1 cellular context compared by ENCODE assay signal in the genomic region with DNA sequence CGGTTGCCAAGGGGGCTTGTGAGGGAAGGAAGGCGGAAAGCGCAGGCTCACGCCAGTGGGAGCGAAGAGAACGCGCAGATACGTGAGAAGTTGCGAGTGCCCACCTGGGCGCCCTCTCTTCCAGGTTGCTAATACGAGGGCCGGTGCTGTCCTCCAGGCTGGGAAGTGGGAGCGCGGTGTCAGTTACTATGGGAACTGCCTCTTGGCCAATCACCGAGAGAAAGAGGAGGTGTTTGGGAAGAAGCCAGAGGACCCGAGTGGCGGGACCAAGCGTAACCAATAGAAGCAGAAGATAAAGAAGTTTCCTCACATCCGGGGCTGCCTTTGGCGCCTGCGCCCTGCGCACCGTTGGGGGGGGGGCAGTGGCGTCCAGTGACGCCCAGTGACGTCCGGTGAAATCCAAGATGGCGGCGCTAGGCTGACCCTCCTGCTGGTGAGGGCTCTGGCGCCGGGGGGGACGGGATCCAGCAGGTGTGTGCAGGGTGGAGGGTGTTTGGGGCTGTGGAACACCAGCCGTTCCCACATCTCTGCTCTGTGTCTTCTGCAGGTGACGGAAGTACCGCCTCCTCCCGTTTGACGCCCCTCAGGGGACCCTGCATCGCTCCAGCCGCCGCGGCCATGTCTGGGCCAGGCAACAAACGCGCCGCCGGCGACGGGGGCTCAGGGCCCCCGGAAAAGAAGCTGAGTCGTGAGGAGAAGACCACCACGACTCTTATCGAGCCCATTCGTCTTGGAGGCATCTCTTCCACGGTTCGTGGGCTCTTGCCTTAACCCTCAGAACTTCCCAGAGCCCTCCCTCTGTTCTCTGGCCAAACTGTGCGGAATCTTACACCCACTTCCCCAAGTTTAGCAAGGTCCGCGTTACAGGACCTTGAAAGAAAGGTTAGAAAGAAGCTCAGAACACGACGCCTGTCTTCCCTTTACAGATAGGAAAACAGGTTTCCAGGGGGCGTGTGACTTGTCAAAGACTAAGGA.
A peak's percentile ranks its signal among the peaks of the same experiment; 100 is the strongest.
TF ChIP-seq lines count a peak whose summit lies in the region.

TSS of gene CFAP119 (minus strand) at position 135 of the 975 bp plus-strand sequence. CDS start 314 bp downstream, outside the sequence.
TSS of gene RNF40 (plus strand) at position 395 of the 975 bp plus-strand sequence. CDS start at position 619, 224 bp downstream.

TF ChIP-seq in HepG2, 621 proteins besides CTCF, POLR2A, EP300 and RAD21 (continued from another document and continues in another):
- peak; percentile 43 for TF ChIP-seq FOXP4 (CRISPR knock-in tag; IDR thresholded peaks at IDR 0.05)
- no peak; the same call in 1 of the 2 replicates for TF ChIP-seq CENPT (CRISPR knock-in tag; IDR thresholded peaks at IDR 0.05; ENCODE audit: low read depth)
- TF ChIP-seq, protein P1, sequence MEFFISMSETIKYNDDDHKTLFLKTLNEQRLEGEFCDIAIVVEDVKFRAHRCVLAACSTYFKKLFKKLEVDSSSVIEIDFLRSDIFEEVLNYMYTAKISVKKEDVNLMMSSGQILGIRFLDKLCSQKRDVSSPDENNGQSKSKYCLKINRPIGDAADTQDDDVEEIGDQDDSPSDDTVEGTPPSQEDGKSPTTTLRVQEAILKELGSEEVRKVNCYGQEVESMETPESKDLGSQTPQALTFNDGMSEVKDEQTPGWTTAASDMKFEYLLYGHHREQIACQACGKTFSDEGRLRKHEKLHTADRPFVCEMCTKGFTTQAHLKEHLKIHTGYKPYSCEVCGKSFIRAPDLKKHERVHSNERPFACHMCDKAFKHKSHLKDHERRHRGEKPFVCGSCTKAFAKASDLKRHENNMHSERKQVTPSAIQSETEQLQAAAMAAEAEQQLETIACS (CRISPR knock-in tag; IDR thresholded peaks at IDR 0.05): no peak; the same call in 1 of the 2 replicates
- 0 out of 2 replicates have a peak, but pooled peaks have one; percentile 54 for TF ChIP-seq ZNF543 (CRISPR knock-in tag; IDR thresholded peaks at IDR 0.05)
- no peak for TF ChIP-seq ZNF850 (CRISPR knock-in tag; conservative IDR thresholded peaks at IDR 0.05)
- peak; percentile 81 for TF ChIP-seq ASH2L (IDR thresholded peaks at IDR 0.05; ENCODE audit: insufficient read length, low read depth, low read length)
- TF ChIP-seq KAT2B (IDR thresholded peaks at IDR 0.05; ENCODE audit: borderline replicate concordance, low read depth, low read length): no peak
- no peak for TF ChIP-seq ZNF44 (CRISPR knock-in tag; IDR thresholded peaks at IDR 0.05)
- no peak for TF ChIP-seq ZSCAN12 (CRISPR knock-in tag; IDR thresholded peaks at IDR 0.05)
- peak; percentile 90; the same call in 1 of the 2 replicates for TF ChIP-seq CSRNP1 (CRISPR knock-in tag; IDR thresholded peaks at IDR 0.05)
- peak; percentile 88 for TF ChIP-seq PHF8 (CRISPR knock-in tag; IDR thresholded peaks at IDR 0.05)
- TF ChIP-seq ZBTB20 (CRISPR knock-in tag; IDR thresholded peaks at IDR 0.05; ENCODE audit: borderline replicate concordance, low read depth): peak; percentile 30; the same call in 1 of the 2 replicates
- TF ChIP-seq CEBPB (IDR thresholded peaks at IDR 0.05; ENCODE audit: borderline replicate concordance, low read depth, low read length): peak; percentile 88
- TF ChIP-seq ZNF180 (CRISPR knock-in tag; IDR thresholded peaks at IDR 0.05; ENCODE audit: borderline replicate concordance, low read depth): 0 out of 2 replicates have a peak, but pooled peaks have one; percentile 29
- TF ChIP-seq, protein P2, sequence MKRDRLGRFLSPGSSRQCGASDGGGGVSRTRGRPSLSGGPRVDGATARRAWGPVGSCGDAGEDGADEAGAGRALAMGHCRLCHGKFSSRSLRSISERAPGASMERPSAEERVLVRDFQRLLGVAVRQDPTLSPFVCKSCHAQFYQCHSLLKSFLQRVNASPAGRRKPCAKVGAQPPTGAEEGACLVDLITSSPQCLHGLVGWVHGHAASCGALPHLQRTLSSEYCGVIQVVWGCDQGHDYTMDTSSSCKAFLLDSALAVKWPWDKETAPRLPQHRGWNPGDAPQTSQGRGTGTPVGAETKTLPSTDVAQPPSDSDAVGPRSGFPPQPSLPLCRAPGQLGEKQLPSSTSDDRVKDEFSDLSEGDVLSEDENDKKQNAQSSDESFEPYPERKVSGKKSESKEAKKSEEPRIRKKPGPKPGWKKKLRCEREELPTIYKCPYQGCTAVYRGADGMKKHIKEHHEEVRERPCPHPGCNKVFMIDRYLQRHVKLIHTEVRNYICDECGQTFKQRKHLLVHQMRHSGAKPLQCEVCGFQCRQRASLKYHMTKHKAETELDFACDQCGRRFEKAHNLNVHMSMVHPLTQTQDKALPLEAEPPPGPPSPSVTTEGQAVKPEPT (CRISPR knock-in tag; IDR thresholded peaks at IDR 0.05; ENCODE audit: low read depth): peak; percentile 40; the same call in 1 of the 2 replicates
- 0 out of 2 replicates have a peak, but pooled peaks have one; percentile 13 for TF ChIP-seq ZMYM3 (CRISPR knock-in tag; IDR thresholded peaks at IDR 0.05)
- TF ChIP-seq, protein P3, sequence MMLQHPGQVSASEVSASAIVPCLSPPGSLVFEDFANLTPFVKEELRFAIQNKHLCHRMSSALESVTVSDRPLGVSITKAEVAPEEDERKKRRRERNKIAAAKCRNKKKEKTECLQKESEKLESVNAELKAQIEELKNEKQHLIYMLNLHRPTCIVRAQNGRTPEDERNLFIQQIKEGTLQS (CRISPR knock-in tag; IDR thresholded peaks at IDR 0.05): peak; percentile 49; the same call in 1 of the 2 replicates
- TF ChIP-seq, protein P4, sequence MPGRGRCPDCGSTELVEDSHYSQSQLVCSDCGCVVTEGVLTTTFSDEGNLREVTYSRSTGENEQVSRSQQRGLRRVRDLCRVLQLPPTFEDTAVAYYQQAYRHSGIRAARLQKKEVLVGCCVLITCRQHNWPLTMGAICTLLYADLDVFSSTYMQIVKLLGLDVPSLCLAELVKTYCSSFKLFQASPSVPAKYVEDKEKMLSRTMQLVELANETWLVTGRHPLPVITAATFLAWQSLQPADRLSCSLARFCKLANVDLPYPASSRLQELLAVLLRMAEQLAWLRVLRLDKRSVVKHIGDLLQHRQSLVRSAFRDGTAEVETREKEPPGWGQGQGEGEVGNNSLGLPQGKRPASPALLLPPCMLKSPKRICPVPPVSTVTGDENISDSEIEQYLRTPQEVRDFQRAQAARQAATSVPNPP (CRISPR knock-in tag; IDR thresholded peaks at IDR 0.05): peak; percentile 79
- peak; percentile 94 for TF ChIP-seq GATAD1 (CRISPR knock-in tag; IDR thresholded peaks at IDR 0.05)
- no peak for TF ChIP-seq GATA4 (IDR thresholded peaks at IDR 0.05; ENCODE audit: borderline replicate concordance, low read depth)
- TF ChIP-seq ZNF747 (CRISPR knock-in tag; IDR thresholded peaks at IDR 0.05; ENCODE audit: borderline replicate concordance): peak; percentile 80; the same call in 1 of the 2 replicates
- peak; percentile 52; the same call in 1 of the 2 replicates for TF ChIP-seq SPEN (CRISPR knock-in tag; IDR thresholded peaks at IDR 0.05; ENCODE audit: low read depth)
- TF ChIP-seq ETV5 (CRISPR knock-in tag; IDR thresholded peaks at IDR 0.05; ENCODE audit: borderline replicate concordance): peak; percentile 79
- TF ChIP-seq TP53 (CRISPR knock-in tag; conservative IDR thresholded peaks at IDR 0.05): no peak
- TF ChIP-seq ZNF367 (CRISPR knock-in tag; IDR thresholded peaks at IDR 0.05; ENCODE audit: borderline replicate concordance): 0 out of 2 replicates have a peak, but pooled peaks have one; percentile 51
- TF ChIP-seq ARID2 (CRISPR knock-in tag; IDR thresholded peaks at IDR 0.05; ENCODE audit: borderline replicate concordance): peak; percentile 32; the same call in 1 of the 2 replicates
- no peak for TF ChIP-seq ZNF530 (CRISPR knock-in tag; IDR thresholded peaks at IDR 0.05; ENCODE audit: low read depth)
- peak; percentile 28 for TF ChIP-seq ZNF607 (CRISPR knock-in tag; IDR thresholded peaks at IDR 0.05; ENCODE audit: borderline replicate concordance)
- peak; percentile 37 for TF ChIP-seq GATAD2A (CRISPR knock-in tag; IDR thresholded peaks at IDR 0.05)
- peak; percentile 87 for TF ChIP-seq SP4 (CRISPR knock-in tag; IDR thresholded peaks at IDR 0.05)
- TF ChIP-seq CHD2 (IDR thresholded peaks at IDR 0.05; ENCODE audit: low read depth, low read length): no peak
- TF ChIP-seq CREM (IDR thresholded peaks at IDR 0.05): peak; percentile 93
- TF ChIP-seq CREM (CRISPR knock-in tag; IDR thresholded peaks at IDR 0.05): no peak
- 0 out of 2 replicates have a peak, but pooled peaks have one; percentile 44 for TF ChIP-seq SATB2 (CRISPR knock-in tag; IDR thresholded peaks at IDR 0.05)
- TF ChIP-seq ZSCAN20 (CRISPR knock-in tag; IDR thresholded peaks at IDR 0.05; ENCODE audit: borderline replicate concordance): peak; percentile 72; the same call in 1 of the 2 replicates
- no peak; the same call in 1 of the 2 replicates for TF ChIP-seq BCL6 (CRISPR knock-in tag; IDR thresholded peaks at IDR 0.05)
- peak; percentile 85 for TF ChIP-seq ZNF280D (CRISPR knock-in tag; IDR thresholded peaks at IDR 0.05)
- TF ChIP-seq ZNF430 (CRISPR knock-in tag; IDR thresholded peaks at IDR 0.05): peak; percentile 67; the same call in 1 of the 2 replicates
- no peak for TF ChIP-seq ZNF496 (CRISPR knock-in tag; IDR thresholded peaks at IDR 0.05; ENCODE audit: insufficient replicate concordance)
- peak; percentile 94 for TF ChIP-seq ZSCAN31 (CRISPR knock-in tag; IDR thresholded peaks at IDR 0.05; ENCODE audit: low read depth)
- peak; percentile 94 for TF ChIP-seq BRD4 (CRISPR knock-in tag; IDR thresholded peaks at IDR 0.05)
- no peak; the same call in 1 of the 2 replicates for TF ChIP-seq ETS1 (CRISPR knock-in tag; IDR thresholded peaks at IDR 0.05)
